In the genomic region with DNA sequence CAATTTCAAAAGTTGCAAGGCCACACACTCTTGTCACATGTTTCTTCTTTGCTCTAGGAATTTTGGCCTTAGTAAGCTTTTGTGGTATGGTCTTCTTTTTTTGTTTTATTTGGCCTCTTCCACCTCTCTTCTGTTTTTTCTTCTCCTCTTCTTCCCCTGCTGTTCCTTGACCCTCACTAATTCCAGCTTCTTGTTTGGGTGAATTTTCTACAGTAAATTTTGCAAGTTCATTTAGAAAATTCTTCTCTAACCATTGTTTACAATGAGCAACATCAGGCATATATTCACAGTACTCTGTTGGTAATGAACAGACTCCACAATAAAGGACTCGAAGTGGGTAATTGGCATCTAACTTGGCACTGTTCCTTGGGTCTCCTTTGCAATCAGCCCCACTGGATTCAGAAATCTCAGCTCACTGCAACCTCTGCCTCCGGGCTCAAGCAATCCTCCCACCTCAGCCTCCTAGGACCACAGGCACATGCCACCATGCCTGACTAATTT, we compare ENCODE assay signal across 1 cellular context.
TF ChIP-seq lines count a peak whose summit lies in the region.

No MANE protein-coding gene starts in this region.

TF ChIP-seq in SK-N-SH, 30 proteins besides CTCF, POLR2A, EP300 and RAD21 (continued from another document):
- TF ChIP-seq, protein P1, sequence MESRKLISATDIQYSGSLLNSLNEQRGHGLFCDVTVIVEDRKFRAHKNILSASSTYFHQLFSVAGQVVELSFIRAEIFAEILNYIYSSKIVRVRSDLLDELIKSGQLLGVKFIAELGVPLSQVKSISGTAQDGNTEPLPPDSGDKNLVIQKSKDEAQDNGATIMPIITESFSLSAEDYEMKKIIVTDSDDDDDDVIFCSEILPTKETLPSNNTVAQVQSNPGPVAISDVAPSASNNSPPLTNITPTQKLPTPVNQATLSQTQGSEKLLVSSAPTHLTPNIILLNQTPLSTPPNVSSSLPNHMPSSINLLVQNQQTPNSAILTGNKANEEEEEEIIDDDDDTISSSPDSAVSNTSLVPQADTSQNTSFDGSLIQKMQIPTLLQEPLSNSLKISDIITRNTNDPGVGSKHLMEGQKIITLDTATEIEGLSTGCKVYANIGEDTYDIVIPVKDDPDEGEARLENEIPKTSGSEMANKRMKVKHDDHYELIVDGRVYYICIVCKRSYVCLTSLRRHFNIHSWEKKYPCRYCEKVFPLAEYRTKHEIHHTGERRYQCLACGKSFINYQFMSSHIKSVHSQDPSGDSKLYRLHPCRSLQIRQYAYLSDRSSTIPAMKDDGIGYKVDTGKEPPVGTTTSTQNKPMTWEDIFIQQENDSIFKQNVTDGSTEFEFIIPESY (IDR thresholded peaks at IDR 0.05; ENCODE audit: borderline replicate concordance, low read depth): no peak
- TF ChIP-seq NRF1 (IDR thresholded peaks at IDR 0.05; ENCODE audit: low read depth, low read length) (no peak), POLR2AphosphoS5 (IDR thresholded peaks at IDR 0.05; ENCODE audit: low read depth, low read length) (no peak), GATA2 (CRISPR knock-in tag; IDR thresholded peaks at IDR 0.05) (no peak), MEF2A (IDR thresholded peaks at IDR 0.05; ENCODE audit: borderline replicate concordance, low read depth) (no peak), YY1 (IDR thresholded peaks at IDR 0.05; ENCODE audit: low read depth) (no peak), TEAD4 (IDR thresholded peaks at IDR 0.05; ENCODE audit: borderline replicate concordance, insufficient read depth) (no peak), RFX5 (IDR thresholded peaks at IDR 0.05; ENCODE audit: low read length) (no peak), NFIC (IDR thresholded peaks at IDR 0.05; ENCODE audit: borderline replicate concordance) (no peak), RCOR1 (IDR thresholded peaks at IDR 0.05; ENCODE audit: low read length) (no peak), EZH2phosphoT487 (IDR thresholded peaks at IDR 0.05; ENCODE audit: borderline replicate concordance, low read depth) (no peak), RXRA (IDR thresholded peaks at IDR 0.05; ENCODE audit: borderline replicate concordance, low read depth) (no peak), TCF12 (IDR thresholded peaks at IDR 0.05) (no peak)
